Comparison of ENCODE assay signal across 30 cellular contexts in the genomic region with DNA sequence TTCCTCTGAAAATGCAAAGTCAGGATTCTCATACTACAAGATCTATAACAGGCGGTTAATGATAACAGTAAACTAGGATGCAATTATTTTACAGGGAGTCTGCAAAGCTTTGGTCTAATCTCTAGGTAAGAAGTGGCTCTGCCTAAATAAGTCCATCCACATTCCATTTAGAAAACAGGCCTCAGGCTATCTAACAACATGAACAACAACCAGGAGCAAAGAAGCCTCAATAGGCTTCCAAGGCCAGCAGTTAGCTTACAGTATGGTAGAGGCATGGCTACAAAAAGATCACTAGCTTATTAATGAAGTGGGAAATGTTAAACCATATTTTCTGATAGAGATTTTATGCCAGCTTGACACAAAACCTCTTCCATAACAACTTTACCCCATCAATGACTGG. TPM values are rescaled to one million over a fixed set of nuclear protein-coding genes. Genes with fewer than 3 reads are reported as not detected.
DNase-seq lines count a peak whose midpoint lies in the region; ATAC-seq, FAIRE-seq and TF ChIP-seq lines count a peak whose summit lies in the region.
"Had no signal": no experiment of that assay in that cellular context is flagged by ENCODE, and none has a peak within 500 bp of the region (broad histone marks: within the 10 kb centered on the region; RNA-seq: fewer than 3 reads in every experiment).

No MANE protein-coding gene starts in this region.

- H3K9me3 Mint-ChIP-seq in mesothelial cell of epicardium, result no peaks in the 10 kb centered on the region
- H3K9me3 Mint-ChIP-seq: CD8-positive, alpha-beta memory T cell had no signal

- H3K4me3 Mint-ChIP-seq in mesothelial cell of epicardium, result peak overlapping the region; percentile 71
- H3K4me3 Mint-ChIP-seq: CD8-positive, alpha-beta memory T cell had no signal

- no peak overlapping the region for H3K4me2 ChIP-seq in GM12878 (ENCODE audit: control insufficient read depth, insufficient read depth)
- H3K4me2 ChIP-seq: KMS-11 had no signal

- TF ChIP-seq EP300 in GM12878 (IDR thresholded peaks at IDR 0.05; ENCODE audit: borderline replicate concordance in 1 of 2, control insufficient read depth in 1 of 2, low read depth in 2 of 2, low read length in 2 of 2), result no peak

- no peak overlapping the region for H3K4me3 ChIP-seq in GM12878
- peak overlapping the region; percentile 89 for H3K4me3 ChIP-seq in retinal pigment epithelial cell (ENCODE audit: low read length)
- H3K4me3 ChIP-seq: left lung, skin epidermis, suprapubic skin had no signal

- H3K27ac Mint-ChIP-seq in mesothelial cell of epicardium, result peak overlapping the region; percentile 7

- H3K9me3 ChIP-seq in GM12878 (replicated peaks; ENCODE audit: control insufficient read depth, insufficient read depth, low read length), result peaks cover 6% of the 10 kb centered on the region; the same call in 2 of the 3 replicates

- intact Hi-C loops in GM12878 (cut with micrococcal nuclease; ENCODE audit: unreplicated experiment), result no loop called here

- peaks cover 4 to 16% of the 10 kb centered on the region in 2 experiments for H3K36me3 ChIP-seq in GM12878 (ENCODE audit: control insufficient read depth in 2 of 2, insufficient read depth in 2 of 2, low read length in 1 of 2)

- in situ Hi-C loops in GM12878 (cut with MboI), result no loop called here

- no peaks in the 10 kb centered on the region for H4K20me1 ChIP-seq in GM12878 (ENCODE audit: control insufficient read depth, insufficient read depth)

- H2AFZ ChIP-seq in GM12878 (ENCODE audit: control insufficient read depth, low read depth, low read length), result no peak overlapping the region

- no peak overlapping the region for H3K27ac ChIP-seq in GM12878 (ENCODE audit: control insufficient read depth, insufficient read depth)
- H3K27ac ChIP-seq: KMS-11, left lung, skin epidermis, suprapubic skin had no signal

- peaks cover 36% of the 10 kb centered on the region for H3K4me1 Mint-ChIP-seq in mesothelial cell of epicardium

- WGBS in GM12878 (ENCODE audit: insufficient coverage, insufficient replicate concordance, low lambda C conversion rate, missing lambda C conversion rate), result 100% methylated on average over 1 of the region's 1 CpG

- peaks cover 2% of the 10 kb centered on the region for H3K36me3 Mint-ChIP-seq in mesothelial cell of epicardium

- H3K9ac ChIP-seq in GM12878 (ENCODE audit: control insufficient read depth, insufficient read depth, low read length), result no peak overlapping the region
- H3K9ac ChIP-seq: KMS-11 had no signal

- SMC1A ChIA-PET in GM12878 (lab: Charles Lee; ENCODE audit: uncharacterized antibody, unreplicated experiment), result interaction anchor here (1.0 to 1.9 kb wide), 4 partner anchors 10 to 222 kb away, joined by 3 to 7 read pairs (median 4); no protein-coding TSS in a partner anchor

- CTCF ChIA-PET in GM12878 (lab: Yijun Ruan, JAX), result no interaction called here

- peaks cover 28% of the 10 kb centered on the region for H3K27me3 Mint-ChIP-seq in mesothelial cell of epicardium (ENCODE audit: low read depth)
- H3K27me3 Mint-ChIP-seq: CD8-positive, alpha-beta memory T cell had no signal

- TF ChIP-seq RAD21 in GM12878 (IDR thresholded peaks at IDR 0.05; ENCODE audit: insufficient read depth, low read depth, low read length), result no peak

- no TSS peak for BruUV-seq in GM12878 (replicated peaks; lab: Mats Ljungman, UMichigan)

- no peaks in the 10 kb centered on the region for H3K4me1 ChIP-seq in GM12878 (ENCODE audit: control insufficient read depth, insufficient read depth, low read length)
- H3K4me1 ChIP-seq: left lung, suprapubic skin had no signal

- TF ChIP-seq CTCF in GM12878 (IDR thresholded peaks at IDR 0.05 in 2 of 3, conservative IDR thresholded peaks at IDR 0.05 in 1 of 3; ENCODE audit: control insufficient read depth in 2 of 3, extremely low read depth in 1 of 3, insufficient read depth in 1 of 3, low read depth in 3 of 3, low read length in 3 of 3) (no peak), mesothelial cell of epicardium (IDR thresholded peaks at IDR 0.05; ENCODE audit: unreplicated experiment) (no peak), retinal pigment epithelial cell (conservative IDR thresholded peaks at IDR 0.05; ENCODE audit: low read depth, low read length) (no peak)

- POLR2A ChIA-PET in GM12878 (lab: Charles Lee), result no interaction called here

- DNase-seq in HCEC 1CT, result peak; percentile 36
- no peak for DNase-seq in GM12878 (ENCODE audit: low read depth, low spot score)
- no peak for DNase-seq in mesothelial cell of epicardium (ENCODE audit: low spot score in 2 of 2, unreplicated experiment in 2 of 2)
- DNase-seq in retinal pigment epithelial cell (ENCODE audit: low read depth), result no peak
- DNase-seq in stimulated activated CD4-positive, alpha-beta T cell treated with anti-CD3 and anti-CD28 coated beads, Interleukin-12 subunit alpha, Interleukin-12 subunit beta, amount 100 ng/mL, for 4 hours, result no peak
- DNase-seq: ACHN; activated CD4-positive, alpha-beta T cell treated with anti-CD3 and anti-CD28 coated beads, Interleukin-2, amount 50 U/mL, for 48 hours; activated CD4-positive, CD25-positive, alpha-beta regulatory T cell treated with anti-CD3 and anti-CD28 coated beads, Interleukin-2, amount 50 U/mL, for 72 hours; activated naive CD4-positive, alpha-beta T cell treated with anti-CD3 and anti-CD28 coated beads, Interleukin-2, amount 50 U/mL, for 16 hours; anterior cingulate cortex; CD8-positive, alpha-beta memory T cell; cortex of kidney; erythroblast; left lung; mesenchymal stem cell; MM.1S; NCI-H2029 treated with DMSO at 0.1 percent for 48 hours; NCI-H524 treated with DMSO at 0.1 percent for 48 hours; NK-92 treated with Interleukin-12 subunit alpha and Interleukin-12 subunit beta, amount 100 ng/mL, for 24 hours; nucleus accumbens; stimulated activated naive CD4-positive, alpha-beta T cell; T-helper 2 cell had no signal

- no peak for TF ChIP-seq POLR2A in GM12878 (IDR thresholded peaks at IDR 0.05; ENCODE audit: low read depth, low read length)

- RAD21 ChIA-PET in GM12878 (lab: Charles Lee; ENCODE audit: unreplicated experiment), result no interaction called here

- no peaks in the 10 kb centered on the region for H3K79me2 ChIP-seq in GM12878 (ENCODE audit: control insufficient read depth, insufficient read depth, low read length)

- FAIRE-seq in GM12878 (lab: Jason Lieb, UNC), result peak; percentile 23
- FAIRE-seq: GM12891, islet of Langerhans had no signal

- H3K27me3 ChIP-seq in GM12878 (replicated peaks in 1 of 2; ENCODE audit: control insufficient read depth in 2 of 2, insufficient read depth in 2 of 2, low read length in 1 of 2), result no peaks in the 10 kb centered on the region
- H3K27me3 ChIP-seq: left lung, suprapubic skin had no signal

- no peak for ATAC-seq in GM12878
- no peak for ATAC-seq in HG03521 (IDR thresholded peaks at IDR 0.05; ENCODE audit: unreplicated experiment)
- ATAC-seq in HG03108 (IDR thresholded peaks at IDR 0.05; ENCODE audit: unreplicated experiment), result no peak
- ATAC-seq: left lung had no signal

TF ChIP-seq in GM12878, 131 proteins besides CTCF, POLR2A, EP300 and RAD21 (continues in another document):
- TF ChIP-seq CBX5 (IDR thresholded peaks at IDR 0.05; ENCODE audit: low read depth), result no peak
- no peak for TF ChIP-seq HDAC2 (IDR thresholded peaks at IDR 0.05)
- no peak for TF ChIP-seq SREBF2 (IDR thresholded peaks at IDR 0.05; ENCODE audit: low read length)
- TF ChIP-seq, protein P1, sequence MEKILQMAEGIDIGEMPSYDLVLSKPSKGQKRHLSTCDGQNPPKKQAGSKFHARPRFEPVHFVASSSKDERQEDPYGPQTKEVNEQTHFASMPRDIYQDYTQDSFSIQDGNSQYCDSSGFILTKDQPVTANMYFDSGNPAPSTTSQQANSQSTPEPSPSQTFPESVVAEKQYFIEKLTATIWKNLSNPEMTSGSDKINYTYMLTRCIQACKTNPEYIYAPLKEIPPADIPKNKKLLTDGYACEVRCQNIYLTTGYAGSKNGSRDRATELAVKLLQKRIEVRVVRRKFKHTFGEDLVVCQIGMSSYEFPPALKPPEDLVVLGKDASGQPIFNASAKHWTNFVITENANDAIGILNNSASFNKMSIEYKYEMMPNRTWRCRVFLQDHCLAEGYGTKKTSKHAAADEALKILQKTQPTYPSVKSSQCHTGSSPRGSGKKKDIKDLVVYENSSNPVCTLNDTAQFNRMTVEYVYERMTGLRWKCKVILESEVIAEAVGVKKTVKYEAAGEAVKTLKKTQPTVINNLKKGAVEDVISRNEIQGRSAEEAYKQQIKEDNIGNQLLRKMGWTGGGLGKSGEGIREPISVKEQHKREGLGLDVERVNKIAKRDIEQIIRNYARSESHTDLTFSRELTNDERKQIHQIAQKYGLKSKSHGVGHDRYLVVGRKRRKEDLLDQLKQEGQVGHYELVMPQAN (conservative IDR thresholded peaks at IDR 0.05), result no peak

RNA-seq across cellular contexts. Expression of a gene that starts 6.4 kb away (rescaled TPM):
- total RNA-seq in GM12878 (2013; cell fraction: nucleolus; rRNA removed), result not detected in 2 replicates
- total RNA-seq in GM12878 (2014; rRNA removed), result not detected in 2 replicates
- total RNA-seq in GM12878 (2014; rRNA removed; fragmentation: Illumina TruSeq; extraction: Trizol), result not detected in 2 replicates
- not detected in 2 replicates for total RNA-seq in GM12878 (2021)
- polyA plus RNA-seq in GM12878 (2011; ENCODE audit: low read depth), result not detected
- not detected in 2 replicates for polyA plus RNA-seq in GM12878 (2011; rRNA removed)
- polyA plus RNA-seq in GM12878 (2011; cell fraction: cytosol; rRNA removed), result not detected in 2 replicates
- polyA plus RNA-seq in GM12878 (2011; cell fraction: nucleus; rRNA removed), result not detected in 2 replicates
- polyA plus RNA-seq in GM12878 (2012), result 0.06 TPM in 1 of 2 replicates, not detected in the other
- not detected in 2 replicates for polyA plus RNA-seq in GM12878 (2014; fragmentation: Illumina TruSeq; extraction: Trizol)
- not detected for polyA plus RNA-seq in GM12878 (2014; fragmentation: Nextera tagmentation; extraction: Ambion mirVana)
- polyA plus RNA-seq in GM12878 (2014; rRNA removed), result not detected in 2 replicates
- under 1 TPM; 0.11 to 0.25 TPM for polyA plus RNA-seq in GM12878 (2016; fragmentation: Nextera tagmentation; extraction: Ambion mirVana)
- polyA minus RNA-seq in GM12878 (2011; rRNA and poly(A)+ RNA removed), result not detected in 2 replicates
- polyA minus RNA-seq in GM12878 (2011; cell fraction: cytosol; rRNA and poly(A)+ RNA removed), result not detected in 2 replicates
- polyA minus RNA-seq in GM12878 (2011; cell fraction: nucleus; rRNA and poly(A)+ RNA removed), result not detected in 2 replicates
- total RNA-seq in mesothelial cell of epicardium, result 14.2 to 16.0 TPM (median 14.4 TPM) in 3 replicates
- total RNA-seq: CD8-positive, alpha-beta memory T cell; left lung; suprapubic skin had no signal
- polyA plus RNA-seq: BJ; CD8-positive, alpha-beta memory T cell had no signal

Comparison
In these comparisons a context has a peak if more than half of its experiments do, and no peak if none do; other contexts are left out.
1. RNA of a gene that starts 6.4 kb away (total RNA-seq): 14.2 to 16.0 TPM in mesothelial cell of epicardium; not detected in GM12878; every median in the first group is over 10 times any median in the second.